Comparison of ENCODE assay signal across 1 cellular context in genomic region chr14:64503434-64504309, GRCh38.
TF ChIP-seq lines count a peak whose summit lies in the region.

Gene ZBTB25, minus strand, starts transcription at chr14:64503838. Its CDS starts 13,305 bp downstream, at chr14:64490533.

TF ChIP-seq in HEK293, 187 proteins besides CTCF, POLR2A, EP300 and RAD21 (continued from another document):
- TF ChIP-seq, protein P1, sequence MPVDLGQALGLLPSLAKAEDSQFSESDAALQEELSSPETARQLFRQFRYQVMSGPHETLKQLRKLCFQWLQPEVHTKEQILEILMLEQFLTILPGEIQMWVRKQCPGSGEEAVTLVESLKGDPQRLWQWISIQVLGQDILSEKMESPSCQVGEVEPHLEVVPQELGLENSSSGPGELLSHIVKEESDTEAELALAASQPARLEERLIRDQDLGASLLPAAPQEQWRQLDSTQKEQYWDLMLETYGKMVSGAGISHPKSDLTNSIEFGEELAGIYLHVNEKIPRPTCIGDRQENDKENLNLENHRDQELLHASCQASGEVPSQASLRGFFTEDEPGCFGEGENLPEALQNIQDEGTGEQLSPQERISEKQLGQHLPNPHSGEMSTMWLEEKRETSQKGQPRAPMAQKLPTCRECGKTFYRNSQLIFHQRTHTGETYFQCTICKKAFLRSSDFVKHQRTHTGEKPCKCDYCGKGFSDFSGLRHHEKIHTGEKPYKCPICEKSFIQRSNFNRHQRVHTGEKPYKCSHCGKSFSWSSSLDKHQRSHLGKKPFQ (tag by site-specific recombination; IDR thresholded peaks at IDR 0.05): no peak
- TF ChIP-seq, protein P2, sequence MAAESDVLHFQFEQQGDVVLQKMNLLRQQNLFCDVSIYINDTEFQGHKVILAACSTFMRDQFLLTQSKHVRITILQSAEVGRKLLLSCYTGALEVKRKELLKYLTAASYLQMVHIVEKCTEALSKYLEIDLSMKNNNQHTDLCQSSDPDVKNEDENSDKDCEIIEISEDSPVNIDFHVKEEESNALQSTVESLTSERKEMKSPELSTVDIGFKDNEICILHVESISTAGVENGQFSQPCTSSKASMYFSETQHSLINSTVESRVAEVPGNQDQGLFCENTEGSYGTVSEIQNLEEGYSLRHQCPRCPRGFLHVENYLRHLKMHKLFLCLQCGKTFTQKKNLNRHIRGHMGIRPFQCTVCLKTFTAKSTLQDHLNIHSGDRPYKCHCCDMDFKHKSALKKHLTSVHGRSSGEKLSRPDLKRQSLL (tag by site-specific recombination; IDR thresholded peaks at IDR 0.05): 0 out of 2 replicates have a peak, but pooled peaks have one; percentile 12
- no peak for TF ChIP-seq ZNF544 (tag by site-specific recombination; IDR thresholded peaks at IDR 0.05)
- 0 out of 2 replicates have a peak, but pooled peaks have one; percentile 17 for TF ChIP-seq ZNF146 (tag by site-specific recombination; IDR thresholded peaks at IDR 0.05)
- TF ChIP-seq ZNF629 (tag by site-specific recombination; IDR thresholded peaks at IDR 0.05): peak; percentile 33; the same call in 1 of the 2 replicates
- 0 out of 2 replicates have a peak, but pooled peaks have one; percentile 53 for TF ChIP-seq KLF16 (tag by site-specific recombination; IDR thresholded peaks at IDR 0.05)
- TF ChIP-seq ZNF366 (tag by site-specific recombination; conservative IDR thresholded peaks at IDR 0.05): no peak; the same call in 1 of the 2 replicates
- peak; percentile 26; the same call in 1 of the 2 replicates for TF ChIP-seq GLIS2 (tag by site-specific recombination; IDR thresholded peaks at IDR 0.05)
- peak; percentile 44; the same call in 1 of the 2 replicates for TF ChIP-seq KLF9 (tag by site-specific recombination; IDR thresholded peaks at IDR 0.05; ENCODE audit: low read depth)
- TF ChIP-seq ZNF311 (tag by site-specific recombination; IDR thresholded peaks at IDR 0.05; ENCODE audit: borderline replicate concordance): no peak
- TF ChIP-seq, protein P3, sequence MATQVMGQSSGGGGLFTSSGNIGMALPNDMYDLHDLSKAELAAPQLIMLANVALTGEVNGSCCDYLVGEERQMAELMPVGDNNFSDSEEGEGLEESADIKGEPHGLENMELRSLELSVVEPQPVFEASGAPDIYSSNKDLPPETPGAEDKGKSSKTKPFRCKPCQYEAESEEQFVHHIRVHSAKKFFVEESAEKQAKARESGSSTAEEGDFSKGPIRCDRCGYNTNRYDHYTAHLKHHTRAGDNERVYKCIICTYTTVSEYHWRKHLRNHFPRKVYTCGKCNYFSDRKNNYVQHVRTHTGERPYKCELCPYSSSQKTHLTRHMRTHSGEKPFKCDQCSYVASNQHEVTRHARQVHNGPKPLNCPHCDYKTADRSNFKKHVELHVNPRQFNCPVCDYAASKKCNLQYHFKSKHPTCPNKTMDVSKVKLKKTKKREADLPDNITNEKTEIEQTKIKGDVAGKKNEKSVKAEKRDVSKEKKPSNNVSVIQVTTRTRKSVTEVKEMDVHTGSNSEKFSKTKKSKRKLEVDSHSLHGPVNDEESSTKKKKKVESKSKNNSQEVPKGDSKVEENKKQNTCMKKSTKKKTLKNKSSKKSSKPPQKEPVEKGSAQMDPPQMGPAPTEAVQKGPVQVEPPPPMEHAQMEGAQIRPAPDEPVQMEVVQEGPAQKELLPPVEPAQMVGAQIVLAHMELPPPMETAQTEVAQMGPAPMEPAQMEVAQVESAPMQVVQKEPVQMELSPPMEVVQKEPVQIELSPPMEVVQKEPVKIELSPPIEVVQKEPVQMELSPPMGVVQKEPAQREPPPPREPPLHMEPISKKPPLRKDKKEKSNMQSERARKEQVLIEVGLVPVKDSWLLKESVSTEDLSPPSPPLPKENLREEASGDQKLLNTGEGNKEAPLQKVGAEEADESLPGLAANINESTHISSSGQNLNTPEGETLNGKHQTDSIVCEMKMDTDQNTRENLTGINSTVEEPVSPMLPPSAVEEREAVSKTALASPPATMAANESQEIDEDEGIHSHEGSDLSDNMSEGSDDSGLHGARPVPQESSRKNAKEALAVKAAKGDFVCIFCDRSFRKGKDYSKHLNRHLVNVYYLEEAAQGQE (tag by site-specific recombination; IDR thresholded peaks at IDR 0.05): no peak; the same call in 1 of the 2 replicates
- TF ChIP-seq YY1 (tag by site-specific recombination; IDR thresholded peaks at IDR 0.05): peak; percentile 42; the same call in 1 of the 2 replicates
- TF ChIP-seq ZSCAN23 (tag by site-specific recombination; IDR thresholded peaks at IDR 0.05): no peak; the same call in 1 of the 2 replicates
- TF ChIP-seq, protein P4, sequence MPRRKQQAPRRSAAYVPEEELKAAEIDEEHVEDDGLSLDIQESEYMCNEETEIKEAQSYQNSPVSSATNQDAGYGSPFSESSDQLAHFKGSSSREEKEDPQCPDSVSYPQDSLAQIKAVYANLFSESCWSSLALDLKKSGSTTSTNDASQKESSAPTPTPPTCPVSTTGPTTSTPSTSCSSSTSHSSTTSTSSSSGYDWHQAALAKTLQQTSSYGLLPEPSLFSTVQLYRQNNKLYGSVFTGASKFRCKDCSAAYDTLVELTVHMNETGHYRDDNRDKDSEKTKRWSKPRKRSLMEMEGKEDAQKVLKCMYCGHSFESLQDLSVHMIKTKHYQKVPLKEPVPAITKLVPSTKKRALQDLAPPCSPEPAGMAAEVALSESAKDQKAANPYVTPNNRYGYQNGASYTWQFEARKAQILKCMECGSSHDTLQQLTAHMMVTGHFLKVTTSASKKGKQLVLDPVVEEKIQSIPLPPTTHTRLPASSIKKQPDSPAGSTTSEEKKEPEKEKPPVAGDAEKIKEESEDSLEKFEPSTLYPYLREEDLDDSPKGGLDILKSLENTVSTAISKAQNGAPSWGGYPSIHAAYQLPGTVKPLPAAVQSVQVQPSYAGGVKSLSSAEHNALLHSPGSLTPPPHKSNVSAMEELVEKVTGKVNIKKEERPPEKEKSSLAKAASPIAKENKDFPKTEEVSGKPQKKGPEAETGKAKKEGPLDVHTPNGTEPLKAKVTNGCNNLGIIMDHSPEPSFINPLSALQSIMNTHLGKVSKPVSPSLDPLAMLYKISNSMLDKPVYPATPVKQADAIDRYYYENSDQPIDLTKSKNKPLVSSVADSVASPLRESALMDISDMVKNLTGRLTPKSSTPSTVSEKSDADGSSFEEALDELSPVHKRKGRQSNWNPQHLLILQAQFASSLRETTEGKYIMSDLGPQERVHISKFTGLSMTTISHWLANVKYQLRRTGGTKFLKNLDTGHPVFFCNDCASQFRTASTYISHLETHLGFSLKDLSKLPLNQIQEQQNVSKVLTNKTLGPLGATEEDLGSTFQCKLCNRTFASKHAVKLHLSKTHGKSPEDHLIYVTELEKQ (tag by site-specific recombination; IDR thresholded peaks at IDR 0.05; ENCODE audit: borderline replicate concordance): no peak
- peak; percentile 86 for TF ChIP-seq ZNF423 (tag by site-specific recombination; IDR thresholded peaks at IDR 0.05)
- TF ChIP-seq KLF7 (tag by site-specific recombination; IDR thresholded peaks at IDR 0.05; ENCODE audit: borderline replicate concordance): peak; percentile 55; the same call in 1 of the 2 replicates
- TF ChIP-seq ZNF391 (tag by site-specific recombination; IDR thresholded peaks at IDR 0.05; ENCODE audit: borderline replicate concordance, low read depth): peak; percentile 51; the same call in 1 of the 2 replicates
- TF ChIP-seq HOXD13 (CRISPR knock-in tag; IDR thresholded peaks at IDR 0.05; ENCODE audit: borderline replicate concordance): no peak
- TF ChIP-seq ZEB2 (tag by site-specific recombination; IDR thresholded peaks at IDR 0.05): no peak
- TF ChIP-seq, protein P5, sequence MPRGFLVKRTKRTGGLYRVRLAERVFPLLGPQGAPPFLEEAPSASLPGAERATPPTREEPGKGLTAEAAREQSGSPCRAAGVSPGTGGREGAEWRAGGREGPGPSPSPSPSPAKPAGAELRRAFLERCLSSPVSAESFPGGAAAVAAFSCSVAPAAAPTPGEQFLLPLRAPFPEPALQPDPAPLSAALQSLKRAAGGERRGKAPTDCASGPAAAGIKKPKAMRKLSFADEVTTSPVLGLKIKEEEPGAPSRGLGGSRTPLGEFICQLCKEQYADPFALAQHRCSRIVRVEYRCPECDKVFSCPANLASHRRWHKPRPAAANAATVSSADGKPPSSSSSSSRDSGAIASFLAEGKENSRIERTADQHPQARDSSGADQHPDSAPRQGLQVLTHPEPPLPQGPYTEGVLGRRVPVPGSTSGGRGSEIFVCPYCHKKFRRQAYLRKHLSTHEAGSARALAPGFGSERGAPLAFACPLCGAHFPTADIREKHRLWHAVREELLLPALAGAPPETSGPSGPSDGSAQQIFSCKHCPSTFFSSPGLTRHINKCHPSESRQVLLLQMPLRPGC (tag by site-specific recombination; IDR thresholded peaks at IDR 0.05): 0 out of 2 replicates have a peak, but pooled peaks have one; percentile 42
- TF ChIP-seq PRDM2 (tag by site-specific recombination; IDR thresholded peaks at IDR 0.05; ENCODE audit: borderline replicate concordance): 0 out of 2 replicates have a peak, but pooled peaks have one; percentile 73
- 0 out of 2 replicates have a peak, but pooled peaks have one; percentile 0 for TF ChIP-seq ZBTB1 (tag by site-specific recombination; IDR thresholded peaks at IDR 0.05)
- TF ChIP-seq RBAK (tag by site-specific recombination; IDR thresholded peaks at IDR 0.05): no peak
- TF ChIP-seq ZNF184 (tag by site-specific recombination; IDR thresholded peaks at IDR 0.05): no peak
